1 cellular context compared by ENCODE assay signal in genomic region chr7:153381275-153382119, GRCh38.
TF ChIP-seq lines count a peak whose summit lies in the region.

No MANE protein-coding gene starts in this region.

TF ChIP-seq in K562, 482 proteins besides CTCF, POLR2A, EP300 and RAD21 (continued from another document and continues in another):
- TF ChIP-seq EZH2 (IDR thresholded peaks at IDR 0.05; ENCODE audit: borderline replicate concordance, low read depth, low read length) = no peak
- no peak for TF ChIP-seq RFX7 (CRISPR knock-in tag; IDR thresholded peaks at IDR 0.05)
- no peak for TF ChIP-seq CEBPB (tag; IDR thresholded peaks at IDR 0.05)
- TF ChIP-seq MCM7 (IDR thresholded peaks at IDR 0.05) = no peak
- no peak for TF ChIP-seq RB1 (IDR thresholded peaks at IDR 0.05; ENCODE audit: low read depth)
- TF ChIP-seq MLLT1 (IDR thresholded peaks at IDR 0.05) = peak in 1 of 2 experiments; percentile 56; a peak in 1 of 4 replicates
- no peak for TF ChIP-seq ESRRB (CRISPR knock-in tag; IDR thresholded peaks at IDR 0.05; ENCODE audit: borderline replicate concordance)
- peak in 1 of 2 experiments; percentile 72; a peak in 1 of 4 replicates for TF ChIP-seq ARNT (IDR thresholded peaks at IDR 0.05)
- no peak for TF ChIP-seq HMG20B (CRISPR knock-in tag; IDR thresholded peaks at IDR 0.05)
- TF ChIP-seq ZNF766 (CRISPR knock-in tag; conservative IDR thresholded peaks at IDR 0.05) = no peak
- no peak for TF ChIP-seq BRD4 (IDR thresholded peaks at IDR 0.05)
- TF ChIP-seq PPARD (CRISPR knock-in tag; IDR thresholded peaks at IDR 0.05) = no peak
- TF ChIP-seq ZNF316 (IDR thresholded peaks at IDR 0.05) = no peak
- no peak for TF ChIP-seq ZNF785 (CRISPR knock-in tag; IDR thresholded peaks at IDR 0.05)
- TF ChIP-seq HDAC6 (IDR thresholded peaks at IDR 0.05; ENCODE audit: low read depth, low read length) = no peak
- peak; percentile 79 for TF ChIP-seq ZNF764 (CRISPR knock-in tag; IDR thresholded peaks at IDR 0.05; ENCODE audit: low read depth)
- TF ChIP-seq ZFP1 (CRISPR knock-in tag; IDR thresholded peaks at IDR 0.05) = no peak
- TF ChIP-seq NFIC (IDR thresholded peaks at IDR 0.05) = no peak
- TF ChIP-seq ZNF668 (CRISPR knock-in tag; IDR thresholded peaks at IDR 0.05) = no peak
- no peak for TF ChIP-seq KLF13 (tag; IDR thresholded peaks at IDR 0.05; ENCODE audit: borderline replicate concordance, low read depth)
- TF ChIP-seq XRCC3 (IDR thresholded peaks at IDR 0.05) = no peak
- TF ChIP-seq NFE2L1 (tag; IDR thresholded peaks at IDR 0.05; ENCODE audit: borderline replicate concordance, low read depth) = no peak
- no peak for TF ChIP-seq TCF15 (CRISPR knock-in tag; IDR thresholded peaks at IDR 0.05)
- TF ChIP-seq YBX1 (IDR thresholded peaks at IDR 0.05) = no peak
- no peak for TF ChIP-seq KLF1 (tag; IDR thresholded peaks at IDR 0.05)
- 0 out of 2 replicates have a peak, but pooled peaks have one; percentile 32 for TF ChIP-seq SOX6 (IDR thresholded peaks at IDR 0.05)
- no peak for TF ChIP-seq ZNF518B (CRISPR knock-in tag; IDR thresholded peaks at IDR 0.05)
- no peak for TF ChIP-seq CHAMP1 (IDR thresholded peaks at IDR 0.05)
- no peak for TF ChIP-seq ZNF384 (IDR thresholded peaks at IDR 0.05; ENCODE audit: low read depth, low read length)
- no peak for TF ChIP-seq ZBED1 (IDR thresholded peaks at IDR 0.05)
- no peak for TF ChIP-seq SNRNP70 (optimal IDR thresholded peaks at IDR 0.05; ENCODE audit: low read depth, low read length)
- no peak for TF ChIP-seq DIDO1 (tag; IDR thresholded peaks at IDR 0.05; ENCODE audit: low read depth)
- TF ChIP-seq NFIX (CRISPR knock-in tag; IDR thresholded peaks at IDR 0.05; ENCODE audit: low read depth) = no peak
- TF ChIP-seq POLR3G (IDR thresholded peaks at IDR 0.05; ENCODE audit: extremely low read depth, insufficient read length, insufficient replicate concordance) = no peak
- TF ChIP-seq MCM2 (IDR thresholded peaks at IDR 0.05; ENCODE audit: low read depth) = no peak
- TF ChIP-seq NBN (IDR thresholded peaks at IDR 0.05; ENCODE audit: low read depth) = no peak
- TF ChIP-seq SP2 (IDR thresholded peaks at IDR 0.05; ENCODE audit: extremely low read depth, low read depth, low read length, poor library complexity, severe bottlenecking) = no peak
- peak; percentile 55; the same call in 1 of the 2 replicates for TF ChIP-seq KLF16 (IDR thresholded peaks at IDR 0.05)
- TF ChIP-seq ZZZ3 (IDR thresholded peaks at IDR 0.05) = no peak
- no peak for TF ChIP-seq ZBTB12 (CRISPR knock-in tag; IDR thresholded peaks at IDR 0.05)
- peak; percentile 48 for TF ChIP-seq CTCFL (IDR thresholded peaks at IDR 0.05; ENCODE audit: borderline replicate concordance, insufficient read depth, low read depth, low read length, poor library complexity, severe bottlenecking)
- TF ChIP-seq RHOXF2B (CRISPR knock-in tag; conservative IDR thresholded peaks at IDR 0.05) = 0 out of 2 replicates have a peak, but pooled peaks have one; percentile 9
- no peak for TF ChIP-seq ZNF3 (CRISPR knock-in tag; IDR thresholded peaks at IDR 0.05)
- TF ChIP-seq TAF7 (tag; IDR thresholded peaks at IDR 0.05) = no peak
- no peak for TF ChIP-seq ZHX1 (conservative IDR thresholded peaks at IDR 0.05; ENCODE audit: low read length)
- no peak for TF ChIP-seq AFF1 (IDR thresholded peaks at IDR 0.05; ENCODE audit: low read depth in 1 of 2, partially characterized antibody in 2 of 2)
- TF ChIP-seq IRF9 (tag; IDR thresholded peaks at IDR 0.05) = no peak
- TF ChIP-seq POLR2AphosphoS2 (IDR thresholded peaks at IDR 0.05; ENCODE audit: low read length) = peak; percentile 71
- no peak for TF ChIP-seq HSF4 (CRISPR knock-in tag; IDR thresholded peaks at IDR 0.05; ENCODE audit: borderline replicate concordance)
- peak; percentile 52; the same call in 1 of the 2 replicates for TF ChIP-seq CC2D1A (IDR thresholded peaks at IDR 0.05)
- no peak for TF ChIP-seq HLTF (IDR thresholded peaks at IDR 0.05)
- TF ChIP-seq ZFX (CRISPR knock-in tag; IDR thresholded peaks at IDR 0.05) = no peak
- TF ChIP-seq CBX8 (IDR thresholded peaks at IDR 0.05; ENCODE audit: borderline replicate concordance, extremely low read depth, low read depth, low read length, poor library complexity, severe bottlenecking) = no peak
- TF ChIP-seq GATA2 (CRISPR knock-in tag; IDR thresholded peaks at IDR 0.05) = no peak
